In the genomic region with DNA sequence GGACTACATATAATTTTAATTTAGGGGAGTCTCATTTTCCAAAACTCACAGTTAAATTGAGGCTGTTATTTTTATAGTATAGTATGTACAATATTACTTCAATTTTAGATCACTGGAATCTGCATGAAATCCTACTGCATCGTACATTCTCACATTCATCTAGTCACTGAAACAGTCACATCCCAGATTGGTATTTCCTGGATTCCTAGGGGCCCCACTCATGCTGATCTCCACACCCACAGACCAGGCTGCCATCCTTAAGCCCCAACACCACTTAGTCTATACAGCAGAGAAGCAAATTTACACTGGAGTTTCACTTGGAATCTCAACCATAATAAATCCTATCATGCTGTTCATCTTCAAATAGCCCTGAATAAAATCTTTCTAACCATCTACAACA, we compare ENCODE assay signal across 8 cellular contexts. TPM values are rescaled to one million over a fixed set of nuclear protein-coding genes. Genes with fewer than 3 reads are reported as not detected.
DNase-seq lines count a peak whose midpoint lies in the region; FAIRE-seq and TF ChIP-seq lines count a peak whose summit lies in the region.
"Not testable (repeated sequence)": the region's sequence is repeated elsewhere in the genome, so short reads cannot be mapped to it uniquely, and the experiment has no call there.

No MANE protein-coding gene starts in this region.

- not testable (repeated sequence) for H2BK12ac ChIP-seq in mesenchymal stem cell (ENCODE audit: low read length in 2 of 2)

- dilution Hi-C loops in endothelial cell of umbilical vein (cut with MboI; ENCODE audit: extremely low pct_ligation_motif_present, low sequenced_read_pairs), result not testable (repeated sequence)

- not testable (repeated sequence) for H2AK5ac ChIP-seq in mesenchymal stem cell (ENCODE audit: low read length, severe bottlenecking)

- FAIRE-seq in endothelial cell of umbilical vein (lab: Jason Lieb, UNC), result peak; percentile 88
- peak; percentile 59 for FAIRE-seq in urothelium cell line (lab: Jason Lieb, UNC)

- not testable (repeated sequence) for H3K4me3 ChIP-seq in astrocyte of the spinal cord (ENCODE audit: low read depth, low read length); endothelial cell of umbilical vein (replicated peaks in 1 of 3; ENCODE audit: insufficient read depth in 1 of 3, low read depth in 1 of 3, low read length in 3 of 3); fibroblast of the aortic adventitia (ENCODE audit: low read depth, low read length); mesenchymal stem cell (ENCODE audit: insufficient read depth in 1 of 2, low read depth in 1 of 2, low read length in 2 of 2)

- CTCF ChIA-PET in endothelial cell of umbilical vein (lab: Charles Lee), result not testable (repeated sequence)

- not testable (repeated sequence) for H3K27me3 ChIP-seq in endothelial cell of umbilical vein (ENCODE audit: control insufficient read depth in 2 of 2, insufficient read depth in 2 of 2, low read length in 2 of 2); mesenchymal stem cell (ENCODE audit: control insufficient read depth in 1 of 2, insufficient read depth in 1 of 2, low read length in 2 of 2)

- DNase-seq in ELR (ENCODE audit: low read depth), result peak; percentile 65
- peak; percentile 42 for DNase-seq in HT1080 (ENCODE audit: low read depth)
- peak; percentile 14 for DNase-seq in RPMI7951 (ENCODE audit: low read depth)
- DNase-seq in astrocyte of the spinal cord (ENCODE audit: low read depth, low spot score), result peak; percentile 34
- not testable (repeated sequence) for DNase-seq in endothelial cell of umbilical vein (ENCODE audit: low read depth, low spot score); urothelium cell line (ENCODE audit: low spot score)
- DNase-seq in fibroblast of the aortic adventitia (ENCODE audit: low read depth), result peak; percentile 41
- peak; percentile 40 for DNase-seq in mesenchymal stem cell

- H2BK120ac ChIP-seq in mesenchymal stem cell (ENCODE audit: low read depth, low read length), result not testable (repeated sequence)

- not testable (repeated sequence) for H2AFZ ChIP-seq in endothelial cell of umbilical vein (ENCODE audit: low read depth, low read length); mesenchymal stem cell (ENCODE audit: low read depth, low read length)

- H3K9me1 ChIP-seq in endothelial cell of umbilical vein (replicated peaks; ENCODE audit: control insufficient read depth, extremely low read depth, insufficient read depth, low read length), result not testable (repeated sequence)

- H4K8ac ChIP-seq in mesenchymal stem cell (ENCODE audit: low read length), result not testable (repeated sequence)

- in situ Hi-C loops in astrocyte of the spinal cord (cut with HindIII; ENCODE audit: low sequenced_read_pairs), result not testable (repeated sequence)

- TF ChIP-seq POLR2A in endothelial cell of umbilical vein (IDR thresholded peaks at IDR 0.05; ENCODE audit: low read depth, low read length), result not testable (repeated sequence)

- H3K9me3 ChIP-seq in endothelial cell of umbilical vein (replicated peaks; ENCODE audit: control insufficient read depth, insufficient read depth, low read length); mesenchymal stem cell (ENCODE audit: control insufficient read depth, low read length): not testable (repeated sequence)

- POLR2A ChIA-PET in endothelial cell of umbilical vein (lab: Charles Lee), result not testable (repeated sequence)

- not testable (repeated sequence) for H3K36me3 ChIP-seq in endothelial cell of umbilical vein (ENCODE audit: control insufficient read depth in 2 of 2, extremely low read depth in 1 of 2, insufficient read depth in 2 of 2, low read length in 2 of 2)
- peaks cover 2 to 12% of the 10 kb centered on the region in 2 experiments for H3K36me3 ChIP-seq in mesenchymal stem cell (ENCODE audit: control insufficient read depth in 1 of 2, insufficient read depth in 2 of 2, low read depth in 1 of 2, low read length in 2 of 2)

- H4K91ac ChIP-seq in mesenchymal stem cell (ENCODE audit: low read length), result not testable (repeated sequence)

- not testable (repeated sequence) for H3K4me2 ChIP-seq in endothelial cell of umbilical vein (ENCODE audit: insufficient read depth, low read length); mesenchymal stem cell (ENCODE audit: low read length, poor library complexity, severe bottlenecking)

- not testable (repeated sequence) for TF ChIP-seq CTCF in astrocyte of the spinal cord (IDR thresholded peaks at IDR 0.05; ENCODE audit: low read depth, low read length); endothelial cell of umbilical vein (IDR thresholded peaks at IDR 0.05; ENCODE audit: extremely low read depth in 1 of 2, insufficient read depth in 1 of 2, low read depth in 1 of 2, low read length in 2 of 2); fibroblast of the aortic adventitia (IDR thresholded peaks at IDR 0.05; ENCODE audit: insufficient read depth, low read length)

- H3K18ac ChIP-seq in mesenchymal stem cell (ENCODE audit: low read depth in 1 of 2, low read length in 2 of 2), result not testable (repeated sequence)

- H3K4me1 ChIP-seq in endothelial cell of umbilical vein (ENCODE audit: control insufficient read depth, extremely low read depth, insufficient read depth, low read length); mesenchymal stem cell (ENCODE audit: control insufficient read depth, insufficient read depth, low read depth, low read length): not testable (repeated sequence)

- not testable (repeated sequence) for H3K23ac ChIP-seq in mesenchymal stem cell (ENCODE audit: low read length in 2 of 2)

- H3K4ac ChIP-seq in mesenchymal stem cell (ENCODE audit: low read depth in 1 of 2, low read length in 2 of 2), result not testable (repeated sequence)

- H3K14ac ChIP-seq in mesenchymal stem cell (ENCODE audit: low read length in 2 of 2), result not testable (repeated sequence)

- not testable (repeated sequence) for H3K9ac ChIP-seq in endothelial cell of umbilical vein (replicated peaks; ENCODE audit: extremely low read depth, insufficient read depth, low read length); mesenchymal stem cell (ENCODE audit: low read length)

- intact Hi-C loops in endothelial cell of umbilical vein (cut with micrococcal nuclease), result not testable (repeated sequence)

- H2BK15ac ChIP-seq in mesenchymal stem cell (ENCODE audit: low read depth, poor library complexity, severe bottlenecking), result not testable (repeated sequence)

- not testable (repeated sequence) for H3K79me2 ChIP-seq in endothelial cell of umbilical vein (ENCODE audit: control insufficient read depth, insufficient read depth, low read length)

- H3K27ac ChIP-seq in endothelial cell of umbilical vein (ENCODE audit: insufficient read depth, low read depth, low read length), result not testable (repeated sequence)
- H3K27ac ChIP-seq in mesenchymal stem cell (ENCODE audit: low read length, poor library complexity, severe bottlenecking), result peak overlapping the region; percentile 20

- not testable (repeated sequence) for H3K79me1 ChIP-seq in mesenchymal stem cell (replicated peaks; ENCODE audit: low read length, poor library complexity, severe bottlenecking)

- WGBS in mesenchymal stem cell, result 0% methylated on average over 1 of the region's 1 CpG

- H4K20me1 ChIP-seq in endothelial cell of umbilical vein (replicated peaks; ENCODE audit: control insufficient read depth, extremely low read depth, insufficient read depth, low read length), result not testable (repeated sequence)

- BruUV-seq in endothelial cell of umbilical vein (replicated peaks; lab: Mats Ljungman, UMichigan), result not testable (repeated sequence)

- H2BK5ac ChIP-seq in mesenchymal stem cell (ENCODE audit: low read depth, low read length, poor library complexity, severe bottlenecking), result not testable (repeated sequence)

RNA-seq across cellular contexts. Expression of a gene that starts 26.4 kb away (rescaled TPM):
- total RNA-seq in HT1080 (2014; rRNA removed; shearing (Covaris generic)), result 1.7 TPM in 2 replicates
- 0.60 TPM in 2 replicates for polyA plus RNA-seq in HT1080 (2015; cell fraction: cytosol; rRNA removed)
- polyA plus RNA-seq in HT1080 (2015; cell fraction: nucleus; rRNA removed), result 0.94 and 1.3 TPM in 2 replicates
- total RNA-seq in RPMI7951 (2014; rRNA removed; shearing (Covaris generic)), result 3.1 and 4.7 TPM in 2 replicates
- total RNA-seq in endothelial cell of umbilical vein, result 2.7 and 5.0 TPM in 2 replicates
- 0.57 and 0.69 TPM in 2 replicates for polyA plus RNA-seq in endothelial cell of umbilical vein
- polyA plus RNA-seq in endothelial cell of umbilical vein (2011; cell fraction: cytosol; rRNA removed), result 0.95 and 1.1 TPM in 2 replicates
- polyA plus RNA-seq in endothelial cell of umbilical vein (2011; cell fraction: nucleus; rRNA removed), result 3.9 and 4.2 TPM in 2 replicates
- polyA plus RNA-seq in endothelial cell of umbilical vein (2012), result 0.31 and 0.39 TPM in 2 replicates
- 4.3 and 4.4 TPM in 2 replicates for polyA minus RNA-seq in endothelial cell of umbilical vein
- 2.2 TPM for polyA minus RNA-seq in endothelial cell of umbilical vein (2011; cell fraction: cytosol; rRNA and poly(A)+ RNA removed)
- 6.4 and 8.4 TPM in 2 replicates for polyA minus RNA-seq in endothelial cell of umbilical vein (2011; cell fraction: nucleus; rRNA and poly(A)+ RNA removed)
- 0.99 and 1.9 TPM in 2 replicates for total RNA-seq in fibroblast of the aortic adventitia (ENCODE audit: low replicate concordance)
- 0.32 TPM for polyA plus RNA-seq in mesenchymal stem cell (2013, experiment 1 of 2)
- polyA plus RNA-seq in mesenchymal stem cell (2013, experiment 2 of 2), result 0.29 TPM
